1 cellular context compared by ENCODE assay signal in the genomic region with DNA sequence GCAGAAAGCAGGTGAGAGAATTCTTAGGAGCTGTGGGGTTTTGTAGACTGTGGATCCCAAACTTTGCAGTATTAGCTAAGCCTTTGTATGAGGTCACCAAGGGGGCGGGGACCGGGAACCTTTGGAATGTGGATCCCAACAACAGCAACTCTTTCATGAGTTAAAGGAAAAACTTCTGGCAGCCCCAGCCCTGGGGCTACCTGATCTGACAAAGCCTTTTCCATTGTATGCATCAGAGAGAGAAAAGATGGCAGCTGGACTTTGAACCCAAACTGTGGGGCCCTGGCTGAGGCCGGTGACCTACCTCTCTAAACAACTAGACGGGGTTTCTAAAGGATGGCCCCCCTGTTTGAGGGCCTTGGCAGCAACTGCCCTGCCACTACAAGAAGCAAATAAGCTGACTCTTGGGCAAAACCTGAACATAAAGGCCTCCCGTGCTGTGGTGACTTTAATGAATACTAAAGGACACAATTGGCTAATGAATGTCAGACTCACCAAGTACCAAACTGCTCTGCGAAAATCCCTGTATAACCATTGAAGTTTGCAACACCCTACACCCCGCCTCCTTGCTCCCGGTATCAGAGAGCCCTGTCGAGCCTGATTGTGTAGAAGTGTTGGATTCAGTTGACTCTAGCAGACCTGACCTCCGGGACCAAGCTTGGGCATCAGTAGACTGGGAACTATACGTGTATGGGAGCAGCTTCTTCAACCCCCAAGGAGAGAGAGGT.
TF ChIP-seq lines count a peak whose summit lies in the region.
"Not testable (repeated sequence)": the region's sequence is repeated elsewhere in the genome, so short reads cannot be mapped to it uniquely, and the experiment has no call there.

No MANE protein-coding gene starts in this region.

TF ChIP-seq in HepG2, 621 proteins besides CTCF, POLR2A, EP300 and RAD21 (continued from another document and continues in another):
- TF ChIP-seq HOXA3 (CRISPR knock-in tag; IDR thresholded peaks at IDR 0.05) (peak; percentile 65), ZFY (CRISPR knock-in tag; IDR thresholded peaks at IDR 0.05) (peak; percentile 64), SAP130 (CRISPR knock-in tag; IDR thresholded peaks at IDR 0.05; ENCODE audit: low read depth) (peak; percentile 14; the same call in 1 of the 2 replicates), NR2F1 (CRISPR knock-in tag; IDR thresholded peaks at IDR 0.05) (peak in 1 of 2 experiments; percentile 50; a peak in 2 of 4 replicates), ZBTB21 (CRISPR knock-in tag; IDR thresholded peaks at IDR 0.05) (peak; percentile 72; the same call in 1 of the 2 replicates), HMG20A (CRISPR knock-in tag; IDR thresholded peaks at IDR 0.05; ENCODE audit: borderline replicate concordance) (peak; percentile 56; the same call in 1 of the 2 replicates), MED1 (CRISPR knock-in tag; IDR thresholded peaks at IDR 0.05) (peak; percentile 33; the same call in 1 of the 2 replicates), NCOA2 (CRISPR knock-in tag; IDR thresholded peaks at IDR 0.05) (peak; percentile 58; the same call in 1 of the 2 replicates), SOX6 (CRISPR knock-in tag; IDR thresholded peaks at IDR 0.05) (peak; percentile 91), ZNF331 (CRISPR knock-in tag; IDR thresholded peaks at IDR 0.05) (0 out of 2 replicates have a peak, but pooled peaks have one; percentile 19), RXRB (CRISPR knock-in tag; IDR thresholded peaks at IDR 0.05; ENCODE audit: borderline replicate concordance) (peak; percentile 51), GATAD2A (CRISPR knock-in tag; IDR thresholded peaks at IDR 0.05) (peak; percentile 71), FOXJ3 (CRISPR knock-in tag; IDR thresholded peaks at IDR 0.05; ENCODE audit: borderline replicate concordance) (peak; percentile 55; the same call in 1 of the 2 replicates), FOXA3 (CRISPR knock-in tag; IDR thresholded peaks at IDR 0.05) (peak; percentile 53), TOPORS (CRISPR knock-in tag; IDR thresholded peaks at IDR 0.05) (peak; percentile 40; the same call in 1 of the 2 replicates), KDM6A (CRISPR knock-in tag; IDR thresholded peaks at IDR 0.05; ENCODE audit: low read depth) (peak; percentile 87), ZSCAN9 (CRISPR knock-in tag; IDR thresholded peaks at IDR 0.05; ENCODE audit: borderline replicate concordance) (0 out of 2 replicates have a peak, but pooled peaks have one; percentile 15), RBFOX2 (IDR thresholded peaks at IDR 0.05; ENCODE audit: low read depth, low read length) (0 out of 2 replicates have a peak, but pooled peaks have one; percentile 23), ZFX (CRISPR knock-in tag; IDR thresholded peaks at IDR 0.05; ENCODE audit: low read depth) (peak; percentile 46; the same call in 1 of the 2 replicates), IRF2 (CRISPR knock-in tag; IDR thresholded peaks at IDR 0.05) (peak; percentile 44; the same call in 1 of the 2 replicates), FOXP1 (CRISPR knock-in tag; IDR thresholded peaks at IDR 0.05) (peak; percentile 26; the same call in 1 of the 2 replicates), ZFP82 (CRISPR knock-in tag; IDR thresholded peaks at IDR 0.05; ENCODE audit: borderline replicate concordance) (0 out of 2 replicates have a peak, but pooled peaks have one; percentile 0)
- TF ChIP-seq, protein P1, sequence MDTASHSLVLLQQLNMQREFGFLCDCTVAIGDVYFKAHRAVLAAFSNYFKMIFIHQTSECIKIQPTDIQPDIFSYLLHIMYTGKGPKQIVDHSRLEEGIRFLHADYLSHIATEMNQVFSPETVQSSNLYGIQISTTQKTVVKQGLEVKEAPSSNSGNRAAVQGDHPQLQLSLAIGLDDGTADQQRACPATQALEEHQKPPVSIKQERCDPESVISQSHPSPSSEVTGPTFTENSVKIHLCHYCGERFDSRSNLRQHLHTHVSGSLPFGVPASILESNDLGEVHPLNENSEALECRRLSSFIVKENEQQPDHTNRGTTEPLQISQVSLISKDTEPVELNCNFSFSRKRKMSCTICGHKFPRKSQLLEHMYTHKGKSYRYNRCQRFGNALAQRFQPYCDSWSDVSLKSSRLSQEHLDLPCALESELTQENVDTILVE (CRISPR knock-in tag; IDR thresholded peaks at IDR 0.05): 0 out of 2 replicates have a peak, but pooled peaks have one; percentile 11
- TF ChIP-seq, protein P2, sequence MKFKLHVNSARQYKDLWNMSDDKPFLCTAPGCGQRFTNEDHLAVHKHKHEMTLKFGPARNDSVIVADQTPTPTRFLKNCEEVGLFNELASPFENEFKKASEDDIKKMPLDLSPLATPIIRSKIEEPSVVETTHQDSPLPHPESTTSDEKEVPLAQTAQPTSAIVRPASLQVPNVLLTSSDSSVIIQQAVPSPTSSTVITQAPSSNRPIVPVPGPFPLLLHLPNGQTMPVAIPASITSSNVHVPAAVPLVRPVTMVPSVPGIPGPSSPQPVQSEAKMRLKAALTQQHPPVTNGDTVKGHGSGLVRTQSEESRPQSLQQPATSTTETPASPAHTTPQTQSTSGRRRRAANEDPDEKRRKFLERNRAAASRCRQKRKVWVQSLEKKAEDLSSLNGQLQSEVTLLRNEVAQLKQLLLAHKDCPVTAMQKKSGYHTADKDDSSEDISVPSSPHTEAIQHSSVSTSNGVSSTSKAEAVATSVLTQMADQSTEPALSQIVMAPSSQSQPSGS (CRISPR knock-in tag; IDR thresholded peaks at IDR 0.05): peak; percentile 74; the same call in 1 of the 2 replicates
- TF ChIP-seq SOX6, FOXP1 (IDR thresholded peaks at IDR 0.05): not testable (repeated sequence)
- TF ChIP-seq, protein P3, sequence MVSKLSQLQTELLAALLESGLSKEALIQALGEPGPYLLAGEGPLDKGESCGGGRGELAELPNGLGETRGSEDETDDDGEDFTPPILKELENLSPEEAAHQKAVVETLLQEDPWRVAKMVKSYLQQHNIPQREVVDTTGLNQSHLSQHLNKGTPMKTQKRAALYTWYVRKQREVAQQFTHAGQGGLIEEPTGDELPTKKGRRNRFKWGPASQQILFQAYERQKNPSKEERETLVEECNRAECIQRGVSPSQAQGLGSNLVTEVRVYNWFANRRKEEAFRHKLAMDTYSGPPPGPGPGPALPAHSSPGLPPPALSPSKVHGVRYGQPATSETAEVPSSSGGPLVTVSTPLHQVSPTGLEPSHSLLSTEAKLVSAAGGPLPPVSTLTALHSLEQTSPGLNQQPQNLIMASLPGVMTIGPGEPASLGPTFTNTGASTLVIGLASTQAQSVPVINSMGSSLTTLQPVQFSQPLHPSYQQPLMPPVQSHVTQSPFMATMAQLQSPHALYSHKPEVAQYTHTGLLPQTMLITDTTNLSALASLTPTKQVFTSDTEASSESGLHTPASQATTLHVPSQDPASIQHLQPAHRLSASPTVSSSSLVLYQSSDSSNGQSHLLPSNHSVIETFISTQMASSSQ (IDR thresholded peaks at IDR 0.05; ENCODE audit: low read depth): not testable (repeated sequence)
- TF ChIP-seq, protein P3 (CRISPR knock-in tag; IDR thresholded peaks at IDR 0.05; ENCODE audit: borderline replicate concordance): peak; percentile 37; the same call in 1 of the 2 replicates
- TF ChIP-seq, protein P4, sequence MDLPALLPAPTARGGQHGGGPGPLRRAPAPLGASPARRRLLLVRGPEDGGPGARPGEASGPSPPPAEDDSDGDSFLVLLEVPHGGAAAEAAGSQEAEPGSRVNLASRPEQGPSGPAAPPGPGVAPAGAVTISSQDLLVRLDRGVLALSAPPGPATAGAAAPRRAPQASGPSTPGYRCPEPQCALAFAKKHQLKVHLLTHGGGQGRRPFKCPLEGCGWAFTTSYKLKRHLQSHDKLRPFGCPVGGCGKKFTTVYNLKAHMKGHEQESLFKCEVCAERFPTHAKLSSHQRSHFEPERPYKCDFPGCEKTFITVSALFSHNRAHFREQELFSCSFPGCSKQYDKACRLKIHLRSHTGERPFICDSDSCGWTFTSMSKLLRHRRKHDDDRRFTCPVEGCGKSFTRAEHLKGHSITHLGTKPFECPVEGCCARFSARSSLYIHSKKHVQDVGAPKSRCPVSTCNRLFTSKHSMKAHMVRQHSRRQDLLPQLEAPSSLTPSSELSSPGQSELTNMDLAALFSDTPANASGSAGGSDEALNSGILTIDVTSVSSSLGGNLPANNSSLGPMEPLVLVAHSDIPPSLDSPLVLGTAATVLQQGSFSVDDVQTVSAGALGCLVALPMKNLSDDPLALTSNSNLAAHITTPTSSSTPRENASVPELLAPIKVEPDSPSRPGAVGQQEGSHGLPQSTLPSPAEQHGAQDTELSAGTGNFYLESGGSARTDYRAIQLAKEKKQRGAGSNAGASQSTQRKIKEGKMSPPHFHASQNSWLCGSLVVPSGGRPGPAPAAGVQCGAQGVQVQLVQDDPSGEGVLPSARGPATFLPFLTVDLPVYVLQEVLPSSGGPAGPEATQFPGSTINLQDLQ (CRISPR knock-in tag; IDR thresholded peaks at IDR 0.05): peak; percentile 45; the same call in 1 of the 2 replicates
- TF ChIP-seq, protein P5, sequence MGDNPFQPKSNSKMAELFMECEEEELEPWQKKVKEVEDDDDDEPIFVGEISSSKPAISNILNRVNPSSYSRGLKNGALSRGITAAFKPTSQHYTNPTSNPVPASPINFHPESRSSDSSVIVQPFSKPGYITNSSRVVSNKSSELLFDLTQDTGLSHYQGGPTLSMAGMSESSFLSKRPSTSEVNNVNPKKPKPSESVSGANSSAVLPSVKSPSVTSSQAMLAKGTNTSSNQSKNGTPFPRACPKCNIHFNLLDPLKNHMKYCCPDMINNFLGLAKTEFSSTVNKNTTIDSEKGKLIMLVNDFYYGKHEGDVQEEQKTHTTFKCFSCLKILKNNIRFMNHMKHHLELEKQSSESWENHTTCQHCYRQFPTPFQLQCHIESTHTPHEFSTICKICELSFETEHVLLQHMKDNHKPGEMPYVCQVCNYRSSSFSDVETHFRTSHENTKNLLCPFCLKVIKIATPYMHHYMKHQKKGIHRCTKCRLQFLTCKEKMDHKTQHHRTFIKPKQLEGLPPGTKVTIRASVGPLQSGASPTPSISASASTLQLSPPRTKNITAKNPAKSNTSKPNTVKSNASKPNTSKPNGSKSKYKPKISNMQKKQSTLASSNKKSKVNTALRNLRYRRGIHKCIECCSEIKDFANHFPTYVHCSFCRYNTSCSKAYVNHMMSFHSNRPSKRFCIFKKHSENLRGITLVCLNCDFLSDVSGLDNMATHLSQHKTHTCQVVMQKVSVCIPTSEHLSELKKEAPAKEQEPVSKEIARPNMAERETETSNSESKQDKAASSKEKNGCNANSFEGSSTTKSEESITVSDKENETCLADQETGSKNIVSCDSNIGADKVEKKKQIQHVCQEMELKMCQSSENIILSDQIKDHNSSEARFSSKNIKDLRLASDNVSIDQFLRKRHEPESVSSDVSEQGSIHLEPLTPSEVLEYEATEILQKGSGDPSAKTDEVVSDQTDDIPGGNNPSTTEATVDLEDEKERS (CRISPR knock-in tag; IDR thresholded peaks at IDR 0.05): 0 out of 2 replicates have a peak, but pooled peaks have one; percentile 61
- TF ChIP-seq, protein P6, sequence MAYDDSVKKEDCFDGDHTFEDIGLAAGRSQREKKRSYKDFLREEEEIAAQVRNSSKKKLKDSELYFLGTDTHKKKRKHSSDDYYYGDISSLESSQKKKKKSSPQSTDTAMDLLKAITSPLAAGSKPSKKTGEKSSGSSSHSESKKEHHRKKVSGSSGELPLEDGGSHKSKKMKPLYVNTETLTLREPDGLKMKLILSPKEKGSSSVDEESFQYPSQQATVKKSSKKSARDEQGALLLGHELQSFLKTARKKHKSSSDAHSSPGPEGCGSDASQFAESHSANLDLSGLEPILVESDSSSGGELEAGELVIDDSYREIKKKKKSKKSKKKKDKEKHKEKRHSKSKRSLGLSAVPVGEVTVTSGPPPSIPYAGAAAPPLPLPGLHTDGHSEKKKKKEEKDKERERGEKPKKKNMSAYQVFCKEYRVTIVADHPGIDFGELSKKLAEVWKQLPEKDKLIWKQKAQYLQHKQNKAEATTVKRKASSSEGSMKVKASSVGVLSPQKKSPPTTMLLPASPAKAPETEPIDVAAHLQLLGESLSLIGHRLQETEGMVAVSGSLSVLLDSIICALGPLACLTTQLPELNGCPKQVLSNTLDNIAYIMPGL (CRISPR knock-in tag; IDR thresholded peaks at IDR 0.05; ENCODE audit: borderline replicate concordance in 1 of 2, low read depth in 1 of 2): 0 out of 4 replicates have a peak, but pooled peaks have one; percentile 16 to 28
- TF ChIP-seq, protein P7, sequence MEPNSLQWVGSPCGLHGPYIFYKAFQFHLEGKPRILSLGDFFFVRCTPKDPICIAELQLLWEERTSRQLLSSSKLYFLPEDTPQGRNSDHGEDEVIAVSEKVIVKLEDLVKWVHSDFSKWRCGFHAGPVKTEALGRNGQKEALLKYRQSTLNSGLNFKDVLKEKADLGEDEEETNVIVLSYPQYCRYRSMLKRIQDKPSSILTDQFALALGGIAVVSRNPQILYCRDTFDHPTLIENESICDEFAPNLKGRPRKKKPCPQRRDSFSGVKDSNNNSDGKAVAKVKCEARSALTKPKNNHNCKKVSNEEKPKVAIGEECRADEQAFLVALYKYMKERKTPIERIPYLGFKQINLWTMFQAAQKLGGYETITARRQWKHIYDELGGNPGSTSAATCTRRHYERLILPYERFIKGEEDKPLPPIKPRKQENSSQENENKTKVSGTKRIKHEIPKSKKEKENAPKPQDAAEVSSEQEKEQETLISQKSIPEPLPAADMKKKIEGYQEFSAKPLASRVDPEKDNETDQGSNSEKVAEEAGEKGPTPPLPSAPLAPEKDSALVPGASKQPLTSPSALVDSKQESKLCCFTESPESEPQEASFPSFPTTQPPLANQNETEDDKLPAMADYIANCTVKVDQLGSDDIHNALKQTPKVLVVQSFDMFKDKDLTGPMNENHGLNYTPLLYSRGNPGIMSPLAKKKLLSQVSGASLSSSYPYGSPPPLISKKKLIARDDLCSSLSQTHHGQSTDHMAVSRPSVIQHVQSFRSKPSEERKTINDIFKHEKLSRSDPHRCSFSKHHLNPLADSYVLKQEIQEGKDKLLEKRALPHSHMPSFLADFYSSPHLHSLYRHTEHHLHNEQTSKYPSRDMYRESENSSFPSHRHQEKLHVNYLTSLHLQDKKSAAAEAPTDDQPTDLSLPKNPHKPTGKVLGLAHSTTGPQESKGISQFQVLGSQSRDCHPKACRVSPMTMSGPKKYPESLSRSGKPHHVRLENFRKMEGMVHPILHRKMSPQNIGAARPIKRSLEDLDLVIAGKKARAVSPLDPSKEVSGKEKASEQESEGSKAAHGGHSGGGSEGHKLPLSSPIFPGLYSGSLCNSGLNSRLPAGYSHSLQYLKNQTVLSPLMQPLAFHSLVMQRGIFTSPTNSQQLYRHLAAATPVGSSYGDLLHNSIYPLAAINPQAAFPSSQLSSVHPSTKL (CRISPR knock-in tag; IDR thresholded peaks at IDR 0.05): peak; percentile 60
